ENCODE assay signal across 19 cellular contexts in genomic region chr9:69444021-69444420, GRCh38.
A peak's percentile ranks its signal among the peaks of the same experiment; 100 is the strongest.
DNase-seq lines count a peak whose midpoint lies in the region; ATAC-seq and TF ChIP-seq lines count a peak whose summit lies in the region.
"Had no signal": no experiment of that assay in that cellular context is flagged by ENCODE, and none has a peak within 500 bp of the region (broad histone marks: within the 10 kb centered on the region; RNA-seq: fewer than 3 reads in every experiment).

No MANE protein-coding gene starts in this region.

- no peaks in the 10 kb centered on the region for H3K9me3 Mint-ChIP-seq in osteocyte (ENCODE audit: unreplicated experiment)
- H3K9me3 Mint-ChIP-seq: activated CD8-positive, alpha-beta T cell treated with anti-CD3 and anti-CD28 coated beads for 36 hours had no signal

- peaks cover 7% of the 10 kb centered on the region; the same call in 1 of the 2 replicates for H3K9me1 ChIP-seq in IMR-90 (ENCODE audit: insufficient read depth, low read length)

- dilution Hi-C loops in IMR-90 (cut with HindIII; ENCODE audit: low sequenced_read_pairs, unreplicated experiment), result no loop called here

- no peak for TF ChIP-seq EP300 in upper lobe of left lung (IDR thresholded peaks at IDR 0.05)

- POLR2A ChIA-PET in IMR-90 (lab: Charles Lee; ENCODE audit: unreplicated experiment), result no interaction called here

- no peak overlapping the region for H3K4me2 ChIP-seq in IMR-90 (ENCODE audit: low read depth, low read length)

- H2AK5ac ChIP-seq in IMR-90 (ENCODE audit: low read depth, low read length), result no peak overlapping the region

- no peak for TF ChIP-seq RAD21 in IMR-90 (IDR thresholded peaks at IDR 0.05; ENCODE audit: low read length)

- no peak overlapping the region for H3K4ac ChIP-seq in IMR-90 (ENCODE audit: low read depth, low read length)

- intact Hi-C loops in IMR-90 (cut with micrococcal nuclease), result no loop called here

- peak; percentile 28 for DNase-seq in Ammon's horn (ENCODE audit: low spot score)
- peak; percentile 79 for DNase-seq in IMR-90
- DNase-seq in dedifferentiated amniotic fluid mesenchymal stem cell (ENCODE audit: extremely low spot score), result peak; percentile 45
- DNase-seq in lung microvascular endothelial cell (ENCODE audit: low read depth in 2 of 2), result peak; percentile 63 to 64
- DNase-seq in osteocyte (ENCODE audit: extremely low spot score, unreplicated experiment), result no peak
- DNase-seq in upper lobe of left lung, result no peak
- DNase-seq in COLO668 (lab: John Stamatoyannopoulos, UW; ENCODE audit: unreplicated experiment), result no peak
- DNase-seq: activated CD8-positive, alpha-beta T cell treated with anti-CD3 and anti-CD28 coated beads for 36 hours; foreskin melanocyte; GOT3; NCI-H2029; NCI-H510A; nephron progenitor cell; SW 1271 had no signal

- no peak; the same call in 1 of the 2 replicates for ATAC-seq in IMR-90 (ENCODE audit: low read depth)
- no peak for ATAC-seq in GM19452 (IDR thresholded peaks at IDR 0.05; ENCODE audit: unreplicated experiment)
- ATAC-seq in upper lobe of left lung (ENCODE audit: low FRiP score in 2 of 2), result no peak
- ATAC-seq: activated CD8-positive, alpha-beta T cell treated with anti-CD3 and anti-CD28 coated beads for 36 hours had no signal

- H4K20me1 ChIP-seq in IMR-90 (ENCODE audit: insufficient read depth, low read length), result no peaks in the 10 kb centered on the region

- H3K14ac ChIP-seq in IMR-90 (replicated peaks; ENCODE audit: low read depth, low read length), result no peak overlapping the region

- H3K79me1 ChIP-seq in IMR-90 (ENCODE audit: low read depth in 1 of 2, low read length in 2 of 2), result no peaks in the 10 kb centered on the region

- no peak overlapping the region for H3K18ac ChIP-seq in IMR-90 (ENCODE audit: low read depth, low read length)

- no peak overlapping the region for H3K4me3 ChIP-seq in IMR-90 (ENCODE audit: insufficient read depth, low read depth, low read length)
- no peak overlapping the region for H3K4me3 ChIP-seq in upper lobe of left lung
- H3K4me3 ChIP-seq: lung, suprapubic skin had no signal

- H3K36me3 Mint-ChIP-seq in osteocyte (ENCODE audit: unreplicated experiment), result peaks cover 9% of the 10 kb centered on the region
- H3K36me3 Mint-ChIP-seq: CD14-positive monocyte had no signal

- H4K8ac ChIP-seq in IMR-90 (ENCODE audit: low read depth in 2 of 2, low read length in 2 of 2), result no peak overlapping the region

- no peaks in the 10 kb centered on the region for H3K27me3 Mint-ChIP-seq in osteocyte (ENCODE audit: unreplicated experiment)

- no peak overlapping the region for H3K27ac ChIP-seq in IMR-90 (ENCODE audit: insufficient read depth, low read length)
- no peak overlapping the region for H3K27ac ChIP-seq in upper lobe of left lung
- H3K27ac ChIP-seq: suprapubic skin, VCaP had no signal

- H2AK9ac ChIP-seq in IMR-90 (replicated peaks; ENCODE audit: low read depth, low read length, poor library complexity), result no peak overlapping the region

- H3K4me1 Mint-ChIP-seq in osteocyte (ENCODE audit: unreplicated experiment), result peaks cover 12% of the 10 kb centered on the region
- H3K4me1 Mint-ChIP-seq: CD14-positive monocyte had no signal

- CTCF ChIA-PET in IMR-90 (lab: Yijun Ruan, JAX), result interaction anchor here (0.7 kb wide), 1 partner anchor 22 kb away, joined by 5 read pairs; no protein-coding TSS in a partner anchor

- TF ChIP-seq POLR2A in IMR-90 (IDR thresholded peaks at IDR 0.05; ENCODE audit: low read depth, low read length), result no peak
- no peak for TF ChIP-seq POLR2A in upper lobe of left lung (IDR thresholded peaks at IDR 0.05)

- no peak overlapping the region for H2BK5ac ChIP-seq in IMR-90 (ENCODE audit: low read depth, low read length, poor library complexity, severe bottlenecking)

- H3K9ac ChIP-seq in IMR-90 (ENCODE audit: low read depth, low read length), result no peak overlapping the region

- TF ChIP-seq CTCF in IMR-90 (conservative IDR thresholded peaks at IDR 0.05; ENCODE audit: low read depth, low read length) (no peak), osteocyte (IDR thresholded peaks at IDR 0.05) (no peak), upper lobe of left lung (IDR thresholded peaks at IDR 0.05) (no peak)

- WGBS in IMR-90 (ENCODE audit: extremely low coverage in 2 of 2, insufficient read length in 1 of 2), 2 experiments, result 27% methylated on average over 2 of the region's 8 CpGs; no CpG with 5 or more reads in 1 of the 2 experiments
- WGBS in upper lobe of left lung, 2 donors, result 81 to 82% methylated on average over 8 of the region's 8 CpGs

- H4K91ac ChIP-seq in IMR-90 (ENCODE audit: insufficient read depth, low read depth, low read length), result no peak overlapping the region

- H3K56ac ChIP-seq in IMR-90 (ENCODE audit: extremely low read depth, insufficient read depth, low read length), result no peak overlapping the region

- no peak overlapping the region for H4K5ac ChIP-seq in IMR-90 (ENCODE audit: low read depth, low read length)

- no TSS peak for BruUV-seq in IMR-90 (replicated peaks; lab: Mats Ljungman, UMichigan)

- no peak overlapping the region for H2BK120ac ChIP-seq in IMR-90 (ENCODE audit: low read depth, low read length)

- H3K36me3 ChIP-seq in IMR-90 (ENCODE audit: control insufficient read depth, insufficient read depth, low read length) (no peaks in the 10 kb centered on the region; the same call in none of the 2 replicates), upper lobe of left lung (no peaks in the 10 kb centered on the region)

- H2BK20ac ChIP-seq in IMR-90 (ENCODE audit: low read depth, low read length), result no peak overlapping the region

- no peak overlapping the region for H2BK15ac ChIP-seq in IMR-90 (ENCODE audit: low read depth, low read length)

- in situ Hi-C loops in IMR-90 (cut with MboI; ENCODE audit: low sequenced_read_pairs), result no loop called here

- H2AFZ ChIP-seq in IMR-90 (replicated peaks; ENCODE audit: low read length, poor library complexity), result peak overlapping the region; percentile 4

- H3K27me3 ChIP-seq in IMR-90 (ENCODE audit: control insufficient read depth, insufficient read depth, low read length), result no peaks in the 10 kb centered on the region
- no peaks in the 10 kb centered on the region for H3K27me3 ChIP-seq in upper lobe of left lung
- H3K27me3 ChIP-seq: suprapubic skin had no signal

- no peak overlapping the region for H3K27ac Mint-ChIP-seq in osteocyte (ENCODE audit: unreplicated experiment)
- H3K27ac Mint-ChIP-seq: activated CD8-positive, alpha-beta T cell treated with anti-CD3 and anti-CD28 coated beads for 36 hours; CD14-positive monocyte had no signal

- H3K9me3 ChIP-seq in IMR-90 (ENCODE audit: control insufficient read depth, insufficient read depth, low read length) (no peaks in the 10 kb centered on the region), upper lobe of left lung (no peaks in the 10 kb centered on the region)
- H3K9me3 ChIP-seq: suprapubic skin had no signal

- no peak overlapping the region for H3K23ac ChIP-seq in IMR-90 (ENCODE audit: low read depth, low read length)

- no peak overlapping the region for H3K4me3 Mint-ChIP-seq in osteocyte (ENCODE audit: unreplicated experiment)
- H3K4me3 Mint-ChIP-seq: activated CD8-positive, alpha-beta T cell treated with anti-CD3 and anti-CD28 coated beads for 36 hours; CD14-positive monocyte; nephron progenitor cell had no signal

- H3K4me1 ChIP-seq in IMR-90 (ENCODE audit: control insufficient read depth, insufficient read depth, low read length), result no peaks in the 10 kb centered on the region
- no peaks in the 10 kb centered on the region for H3K4me1 ChIP-seq in upper lobe of left lung
- H3K4me1 ChIP-seq: suprapubic skin had no signal

TF ChIP-seq in IMR-90, 13 proteins besides CTCF, POLR2A, EP300 and RAD21:
- TF ChIP-seq MAZ (IDR thresholded peaks at IDR 0.05; ENCODE audit: borderline replicate concordance, low read depth, low read length) (no peak), RCOR1 (IDR thresholded peaks at IDR 0.05; ENCODE audit: insufficient replicate concordance, low read length) (no peak), ELK1 (IDR thresholded peaks at IDR 0.05; ENCODE audit: borderline replicate concordance, low read depth, low read length) (no peak), CHD1 (IDR thresholded peaks at IDR 0.05; ENCODE audit: low read depth, low read length) (no peak), USF2 (IDR thresholded peaks at IDR 0.05; ENCODE audit: low read depth, low read length) (no peak), RFX5 (IDR thresholded peaks at IDR 0.05; ENCODE audit: low read depth, low read length) (no peak), NFE2L2 (IDR thresholded peaks at IDR 0.05; ENCODE audit: low read depth, low read length) (no peak), CEBPB (IDR thresholded peaks at IDR 0.05; ENCODE audit: low read depth, low read length) (no peak), SMC3 (IDR thresholded peaks at IDR 0.05; ENCODE audit: low read depth, low read length) (no peak), BHLHE40 (IDR thresholded peaks at IDR 0.05; ENCODE audit: low read depth, low read length) (no peak), FOS (IDR thresholded peaks at IDR 0.05; ENCODE audit: low read depth, low read length) (no peak)

Comparison
In these comparisons a context has a peak if more than half of its experiments do, and no peak if none do; other contexts are left out.
1. DNase-seq: peak in Ammon's horn (single experiment), IMR-90 (single experiment), dedifferentiated amniotic fluid mesenchymal stem cell (single experiment) and lung microvascular endothelial cell (2 of 2); none in osteocyte (single experiment), upper lobe of left lung (0 of 2) and COLO668 (single experiment).